ENCODE assay signal across 10 cellular contexts in genomic region chr19:6276447-6276846, GRCh38. TPM values are rescaled to one million over a fixed set of nuclear protein-coding genes. Genes with fewer than 3 reads are reported as not detected.
A peak's percentile ranks its signal among the peaks of the same experiment; 100 is the strongest.
DNase-seq lines count a peak whose midpoint lies in the region; ATAC-seq and TF ChIP-seq lines count a peak whose summit lies in the region.
"Had no signal": no experiment of that assay in that cellular context is flagged by ENCODE, and none has a peak within 500 bp of the region (broad histone marks: within the 10 kb centered on the region; RNA-seq: fewer than 3 reads in every experiment).

No MANE protein-coding gene starts in this region.

- H3K9ac ChIP-seq in BLaER1: peak overlapping the region; percentile 41; the same call in 1 of the 2 replicates

- DNase-seq in OCI-M1 (lab: John Stamatoyannopoulos, UW): peak; percentile 3
- DNase-seq in esophagus squamous epithelium (lab: John Stamatoyannopoulos, UW): no peak
- no peak for DNase-seq in DMS153 treated with DMSO at 0.1 percent for 48 hours (lab: John Stamatoyannopoulos, UW; ENCODE audit: unreplicated experiment)
- DNase-seq in middle frontal gyrus (ENCODE audit: extremely low spot score, low spot score): no peak
- DNase-seq: NCI-H1417 treated with DMSO at 0.1 percent for 48 hours; stimulated activated CD4-positive, alpha-beta T cell treated with anti-CD3 and anti-CD28 coated beads, Interleukin-15, amount 100 ng/mL, for 24 hours had no signal

- H3K27me3 ChIP-seq in BLaER1: no peaks in the 10 kb centered on the region
- no peaks in the 10 kb centered on the region for H3K27me3 ChIP-seq in esophagus squamous epithelium
- peaks cover 8% of the 10 kb centered on the region for H3K27me3 ChIP-seq in neutrophil

- TF ChIP-seq CTCF in esophagus squamous epithelium (IDR thresholded peaks at IDR 0.05) (no peak), neutrophil (IDR thresholded peaks at IDR 0.05) (no peak)

- TF ChIP-seq POLR2A in esophagus squamous epithelium (IDR thresholded peaks at IDR 0.05): no peak

- peak overlapping the region; percentile 96 for H3K4me2 ChIP-seq in BLaER1

- peaks cover 79% of the 10 kb centered on the region for H4K20me1 ChIP-seq in BLaER1

- H3K36me3 ChIP-seq in BLaER1: peaks cover 64% of the 10 kb centered on the region
- no peaks in the 10 kb centered on the region for H3K36me3 ChIP-seq in esophagus squamous epithelium
- H3K36me3 ChIP-seq in neutrophil: no peaks in the 10 kb centered on the region

- H3K9me3 ChIP-seq in BLaER1 (peaks cover 4% of the 10 kb centered on the region; the same call in 1 of the 2 replicates), esophagus squamous epithelium (no peaks in the 10 kb centered on the region), neutrophil (no peaks in the 10 kb centered on the region)

- H3K4me3 ChIP-seq in BLaER1: no peak overlapping the region
- H3K4me3 ChIP-seq in esophagus squamous epithelium: no peak overlapping the region
- H3K4me3 ChIP-seq in neutrophil (ENCODE audit: low read depth in 1 of 2, low read length in 1 of 2): no peak overlapping the region

- intact Hi-C loops in esophagus squamous epithelium (cut with DNase I): no loop called here

- H3K27ac ChIP-seq in BLaER1: no peak overlapping the region
- peak overlapping the region; percentile 72 to 95 (median 86) for H3K27ac ChIP-seq in esophagus squamous epithelium
- peak overlapping the region; percentile 89 for H3K27ac ChIP-seq in neutrophil

- H3K4me1 ChIP-seq in BLaER1 (peaks cover 76% of the 10 kb centered on the region), esophagus squamous epithelium (peaks cover 69 to 84% (median 71%) of the 10 kb centered on the region in 3 donors), neutrophil (ENCODE audit: control insufficient read depth in 1 of 2, insufficient read depth in 1 of 2, low read depth in 1 of 2, low read length in 1 of 2) (peaks cover 71 to 83% of the 10 kb centered on the region in 2 experiments)

- ATAC-seq in HG03095 (IDR thresholded peaks at IDR 0.05; ENCODE audit: unreplicated experiment) (no peak), HG03521 (IDR thresholded peaks at IDR 0.05; ENCODE audit: unreplicated experiment) (no peak)

- 78 to 80% methylated on average over 9 to 11 of the region's 12 CpGs for whole genome bisulfite sequencing in esophagus squamous epithelium, 2 donors

RNA-seq across cellular contexts. Expression of gene MLLT1, which starts 3.3 kb away (rescaled TPM):
- total RNA-seq in esophagus squamous epithelium: 10 to 100 TPM; 10.3 to 20.1 (median 12.7) TPM

RNA-seq across cellular contexts. Expression of gene ACER1, which starts 57.0 kb away (rescaled TPM):
- 1 to 10 TPM in 3 of 4 donors, under 1 TPM in 1; 0.53 to 8.1 (median 1.4) TPM for total RNA-seq in esophagus squamous epithelium
